In the genomic region with DNA sequence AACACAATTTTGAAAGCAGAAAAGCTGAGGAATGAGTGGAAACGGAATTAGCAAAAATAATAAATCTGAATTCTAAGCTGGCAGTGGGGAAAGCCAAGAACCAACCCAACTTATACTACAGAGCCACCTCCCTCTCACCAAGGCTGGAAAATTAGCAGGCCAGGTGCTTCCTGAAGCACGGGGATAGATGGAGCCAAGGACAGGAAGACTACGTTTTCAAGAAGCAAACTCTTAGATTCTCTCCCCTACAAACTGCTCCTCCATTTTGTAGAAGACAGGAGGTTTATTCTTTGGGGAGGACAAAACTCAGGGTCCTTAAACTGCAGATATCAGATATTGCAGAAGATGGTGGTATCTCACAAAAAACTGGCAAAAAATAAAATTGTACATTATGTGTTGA, we compare ENCODE assay signal across 23 cellular contexts. TPM values are rescaled to one million over a fixed set of nuclear protein-coding genes. Genes with fewer than 3 reads are reported as not detected.
A peak's percentile ranks its signal among the peaks of the same experiment; 100 is the strongest.
DNase-seq lines count a peak whose midpoint lies in the region; ATAC-seq and TF ChIP-seq lines count a peak whose summit lies in the region.
"Had no signal": no experiment of that assay in that cellular context is flagged by ENCODE, and none has a peak within 500 bp of the region (broad histone marks: within the 10 kb centered on the region; RNA-seq: fewer than 3 reads in every experiment).

No MANE protein-coding gene starts in this region.

- H3K4me3 ChIP-seq in BLaER1: no peak overlapping the region
- H3K4me3 ChIP-seq in Jurkat, Clone E6-1 (ENCODE audit: low read length): peak overlapping the region; percentile 5; the same call in 1 of the 2 replicates
- H3K4me3 ChIP-seq in Loucy (ENCODE audit: low read length, poor library complexity, severe bottlenecking): no peak overlapping the region
- H3K4me3 ChIP-seq: GM12878 had no signal

- H4K20me1 ChIP-seq in BLaER1 (no peaks in the 10 kb centered on the region), Loucy (ENCODE audit: insufficient read depth, low read length, poor library complexity, severe bottlenecking) (no peaks in the 10 kb centered on the region)

- no peaks in the 10 kb centered on the region for H3F3A ChIP-seq in Loucy (ENCODE audit: low read depth)

- H3K9me2 ChIP-seq in Loucy (replicated peaks; ENCODE audit: low read depth, low read length): no peaks in the 10 kb centered on the region

- H3K36me3 ChIP-seq in BLaER1 (no peaks in the 10 kb centered on the region), Loucy (ENCODE audit: insufficient read depth, low read length) (no peaks in the 10 kb centered on the region)

- H3K4me1 ChIP-seq in BLaER1 (peaks cover 47% of the 10 kb centered on the region), Loucy (ENCODE audit: insufficient read depth, low read length, poor library complexity, severe bottlenecking) (peaks cover 45% of the 10 kb centered on the region)
- H3K4me1 ChIP-seq: Caco-2 had no signal

- H3K9me3 ChIP-seq in BLaER1 (no peaks in the 10 kb centered on the region), Loucy (ENCODE audit: insufficient read depth, low read depth, low read length) (no peaks in the 10 kb centered on the region)
- H3K9me3 ChIP-seq: Caco-2 had no signal

- H2AFZ ChIP-seq in Loucy (ENCODE audit: low read length): peak overlapping the region; percentile 56

- no peak for TF ChIP-seq CTCF in Loucy (conservative IDR thresholded peaks at IDR 0.05; ENCODE audit: low read length)

- H3K27ac ChIP-seq in BLaER1: no peak overlapping the region
- H3K27ac ChIP-seq: C4-2B had no signal

- peak; percentile 54 for DNase-seq in Jurkat, Clone E6-1 (ENCODE audit: low read depth, low spot score)
- DNase-seq in NCI-H69 (lab: John Stamatoyannopoulos, UW): no peak
- DNase-seq in D341Med (ENCODE audit: low spot score): no peak
- no peak for DNase-seq in activated CD4-positive, alpha-beta T cell treated with anti-CD3 and anti-CD28 coated beads, Interleukin-2, amount 50 U/mL, for 1 hour
- DNase-seq: 8988T; ACHN; Caco-2; Calu3; CD4-positive, alpha-beta T cell; CD8-positive, alpha-beta T cell; DMS 273 treated with DMSO at 0.1 percent for 48 hours; DMS153; DMS53; DMS79; EL; GDM1 had no signal

- no peaks in the 10 kb centered on the region for H3K27me3 ChIP-seq in BLaER1
- no peaks in the 10 kb centered on the region for H3K27me3 ChIP-seq in Loucy (ENCODE audit: insufficient read depth, low read length, poor library complexity, severe bottlenecking)

- H3K4me2 ChIP-seq in BLaER1 (peak overlapping the region; percentile 47), Loucy (ENCODE audit: low read depth, low read length, poor library complexity, severe bottlenecking) (no peak overlapping the region)

- no peak for ATAC-seq in GM21717 (IDR thresholded peaks at IDR 0.05; ENCODE audit: unreplicated experiment)
- ATAC-seq: CD8-positive, alpha-beta T cell; GM12878 had no signal

- no peaks in the 10 kb centered on the region for H3K79me2 ChIP-seq in Loucy (ENCODE audit: insufficient read depth, low read length)

- H3K9ac ChIP-seq in BLaER1 (no peak overlapping the region), Loucy (ENCODE audit: low read depth, low read length, poor library complexity, severe bottlenecking) (peak overlapping the region; percentile 25)

RNA-seq across cellular contexts. Expression of gene CCDC70, which starts 8.8 kb away (rescaled TPM):
- not detected for polyA plus RNA-seq in Jurkat, Clone E6-1 (2012; ENCODE audit: insufficient read depth, insufficient read length)
- polyA plus RNA-seq: AG04450, BJ, GM12878 had no signal

RNA-seq across cellular contexts. Expression of gene TMEM272, which starts 25.6 kb away (rescaled TPM):
- not detected for polyA plus RNA-seq in Jurkat, Clone E6-1 (2012; ENCODE audit: insufficient read depth, insufficient read length)
- polyA plus RNA-seq: AG04450, BJ had no signal
